ENCODE assay signal across 20 cellular contexts in the genomic region with DNA sequence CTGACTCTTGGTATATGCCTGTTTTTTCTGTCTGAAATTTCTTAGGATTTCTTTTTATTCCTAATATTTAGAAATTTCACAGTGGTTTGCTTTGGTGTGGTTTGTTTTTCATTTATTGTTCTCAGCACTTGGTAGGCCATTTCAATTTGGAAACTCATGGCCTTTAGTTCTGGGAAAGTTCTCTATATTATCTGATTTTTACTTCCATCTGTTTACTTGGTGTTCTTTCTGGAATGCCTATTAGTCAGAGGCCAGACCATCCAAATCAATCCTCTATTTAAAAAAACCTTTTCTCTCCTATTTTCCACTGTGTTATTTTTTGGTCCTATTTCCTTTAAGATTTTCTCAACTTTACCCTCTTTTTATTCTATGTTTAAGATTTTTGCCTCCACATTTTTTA.
"Had no signal": no experiment of that assay in that cellular context is flagged by ENCODE, and none has a peak within 500 bp of the region (broad histone marks: within the 10 kb centered on the region; RNA-seq: fewer than 3 reads in every experiment).

No MANE protein-coding gene starts in this region.

- H3K4me3 Mint-ChIP-seq: natural killer cell treated with Interleukin-12 subunit alpha and Interleukin-12 subunit beta and Interleukin-15 and Interleukin-18, amount 100 ng/mL, for 72 hours; neural progenitor cell; stimulated activated effector memory CD8-positive, alpha-beta T cell treated with anti-CD3 and anti-CD28 coated beads, Interleukin-12 subunit alpha, Interleukin-12 subunit beta, amount 100 ng/mL, for 72 hours; stimulated activated naive CD8-positive, alpha-beta T cell treated with anti-CD3 and anti-CD28 coated beads, Interleukin-15, Interleukin-2, amounts not matched to agents 100 ng/mL and 50 ng/mL, for 24 hours had no signal

- H3K27ac Mint-ChIP-seq: natural killer cell treated with Interleukin-12 subunit alpha and Interleukin-12 subunit beta and Interleukin-15 and Interleukin-18, amount 100 ng/mL, for 72 hours; neural progenitor cell; progenitor cell of endocrine pancreas; stimulated activated effector memory CD8-positive, alpha-beta T cell treated with anti-CD3 and anti-CD28 coated beads, Interleukin-12 subunit alpha, Interleukin-12 subunit beta, amount 100 ng/mL, for 72 hours; stimulated activated naive CD8-positive, alpha-beta T cell treated with anti-CD3 and anti-CD28 coated beads, Interleukin-15, Interleukin-2, amounts not matched to agents 100 ng/mL and 50 ng/mL, for 24 hours had no signal

- H3K4me1 ChIP-seq: colonic mucosa, gastrocnemius medialis, heart right ventricle, neural progenitor cell, pancreas, tibial nerve, upper lobe of right lung, vagina had no signal

- H3K27me3 Mint-ChIP-seq: progenitor cell of endocrine pancreas had no signal

- H3K27me3 ChIP-seq: colonic mucosa, gastrocnemius medialis, heart right ventricle, neural progenitor cell, pancreas, tibial nerve, upper lobe of right lung, vagina had no signal

- H3K27ac ChIP-seq: colonic mucosa, gastrocnemius medialis, heart right ventricle, neural progenitor cell, pancreas, upper lobe of right lung, vagina had no signal

- H3K9me3 ChIP-seq: colonic mucosa, gastrocnemius medialis, pancreas, vagina had no signal

- ATAC-seq: gastrocnemius medialis; heart right ventricle; natural killer cell treated with Interleukin-12 subunit alpha and Interleukin-12 subunit beta and Interleukin-15 and Interleukin-18, amount 100 ng/mL, for 72 hours; right cardiac atrium; stimulated activated effector memory CD8-positive, alpha-beta T cell treated with anti-CD3 and anti-CD28 coated beads, Interleukin-12 subunit alpha, Interleukin-12 subunit beta, amount 100 ng/mL, for 72 hours; upper lobe of right lung had no signal

- DNase-seq: colonic mucosa; dermis blood vessel endothelial cell; gastrocnemius medialis; heart right ventricle; hypothalamus; kidney glomerular epithelial cell; mammary epithelial cell; nucleus accumbens; pancreas; right cardiac atrium; stimulated activated CD4-positive, alpha-beta T cell treated with anti-CD3 and anti-CD28 coated beads, Interleukin-4, amount 100 ng/mL, for 1 hour; stimulated activated CD8-positive, alpha-beta memory T cell treated with anti-CD3 and anti-CD28 coated beads, Interleukin-4, amount 100 ng/mL, for 48 hours; upper lobe of right lung had no signal

- H3K4me1 Mint-ChIP-seq: neural progenitor cell; stimulated activated effector memory CD8-positive, alpha-beta T cell treated with anti-CD3 and anti-CD28 coated beads, Interleukin-12 subunit alpha, Interleukin-12 subunit beta, amount 100 ng/mL, for 72 hours had no signal

- H3K9ac ChIP-seq: neural progenitor cell had no signal

- H3K36me3 ChIP-seq: colonic mucosa, gastrocnemius medialis, heart right ventricle, neural progenitor cell, pancreas, tibial nerve, upper lobe of right lung, vagina had no signal

- H3K4me3 ChIP-seq: colonic mucosa, gastrocnemius medialis, heart right ventricle, neural progenitor cell, pancreas, tibial nerve, upper lobe of right lung, vagina had no signal

- H3K36me3 Mint-ChIP-seq: stimulated activated effector memory CD8-positive, alpha-beta T cell treated with anti-CD3 and anti-CD28 coated beads, Interleukin-12 subunit alpha, Interleukin-12 subunit beta, amount 100 ng/mL, for 72 hours had no signal
